26 cellular contexts compared by ENCODE assay signal in genomic region chr1:33121728-33122127, GRCh38.
"Had no signal": no experiment of that assay in that cellular context is flagged by ENCODE, and none has a peak within 500 bp of the region (broad histone marks: within the 10 kb centered on the region; RNA-seq: fewer than 3 reads in every experiment).

No MANE protein-coding gene starts in this region.

- H3K9me3 ChIP-seq: left lung, lower lobe of right lung, neutrophil, psoas muscle, right lobe of liver, tibial nerve, upper lobe of left lung had no signal

- ATAC-seq: left colon; left lung; lower lobe of right lung; natural killer cell; psoas muscle; right lobe of liver; stimulated activated memory B cell treated with anti-CD40 and anti-IgM and Interleukin-4, amounts not matched to agents 10 μg/mL and 1 μg/mL and 100 μg/mL, for 72 hours; stimulated activated naive CD8-positive, alpha-beta T cell treated with anti-CD3 and anti-CD28 coated beads, Interleukin-15, amount 100 ng/mL, for 72 hours had no signal

- H3K4me1 ChIP-seq: neural progenitor cell had no signal

- H3K4me3 ChIP-seq: left lung, lower lobe of right lung, neural progenitor cell, psoas muscle, right lobe of liver, smooth muscle cell, tibial nerve, upper lobe of left lung had no signal

- H3K9ac ChIP-seq: neural progenitor cell, parathyroid adenoma had no signal

- H3K36me3 Mint-ChIP-seq: natural killer cell, neural progenitor cell had no signal

- H3K36me3 ChIP-seq: left lung, lower lobe of right lung, neural progenitor cell, neutrophil, right lobe of liver, upper lobe of left lung had no signal

- H3K27me3 Mint-ChIP-seq: stimulated activated naive CD8-positive, alpha-beta T cell treated with anti-CD3 and anti-CD28 coated beads, Interleukin-15, amount 100 ng/mL, for 72 hours had no signal

- DNase-seq: hypothalamus; immature natural killer cell; kidney; left colon; left lung; lower lobe of right lung; mammary epithelial cell; mesenchymal stem cell; natural killer cell; nephron progenitor cell; occipital lobe; psoas muscle; right lobe of liver; stimulated activated CD4-positive, alpha-beta T cell treated with anti-CD3 and anti-CD28 coated beads, Interleukin-1b, Interleukin-23, amount 100 ng/mL, for 48 hours; stimulated activated CD4-positive, alpha-beta T cell treated with anti-CD3 and anti-CD28 coated beads, Interleukin-2, amount 100 ng/mL, for 48 hours; stimulated activated CD4-positive, alpha-beta T cell treated with anti-CD3 and anti-CD28 coated beads, Interleukin-4, amount 100 ng/mL, for 4 hours; stimulated activated naive CD4-positive, alpha-beta T cell treated with Interleukin-2 at 50 U/mL for 16 hours; stimulated activated naive CD8-positive, alpha-beta T cell treated with anti-CD3 and anti-CD28 coated beads, Interleukin-15, amount 100 ng/mL, for 72 hours; substantia nigra; upper lobe of left lung had no signal

- H3K27ac Mint-ChIP-seq: immature natural killer cell; natural killer cell; nephron progenitor cell; neural progenitor cell; stimulated activated memory B cell treated with anti-CD40 and anti-IgM and Interleukin-4, amounts not matched to agents 10 μg/mL and 1 μg/mL and 100 μg/mL, for 72 hours; stimulated activated naive CD8-positive, alpha-beta T cell treated with anti-CD3 and anti-CD28 coated beads, Interleukin-15, amount 100 ng/mL, for 72 hours had no signal

- H3K9me3 Mint-ChIP-seq: immature natural killer cell, natural killer cell, neural progenitor cell had no signal

- H3K27ac ChIP-seq: left lung, lower lobe of right lung, neural progenitor cell, neutrophil, parathyroid adenoma, psoas muscle, right lobe of liver, tibial nerve, upper lobe of left lung had no signal

- H3K4me3 Mint-ChIP-seq: immature natural killer cell; natural killer cell; nephron progenitor cell; neural progenitor cell; stimulated activated memory B cell treated with anti-CD40 and anti-IgM and Interleukin-4, amounts not matched to agents 10 μg/mL and 1 μg/mL and 100 μg/mL, for 72 hours; stimulated activated naive CD8-positive, alpha-beta T cell treated with anti-CD3 and anti-CD28 coated beads, Interleukin-15, amount 100 ng/mL, for 72 hours had no signal

- H3K27me3 ChIP-seq: left lung, neural progenitor cell, right lobe of liver, tibial nerve, upper lobe of left lung had no signal
